8 cellular contexts compared by ENCODE assay signal in the genomic region with DNA sequence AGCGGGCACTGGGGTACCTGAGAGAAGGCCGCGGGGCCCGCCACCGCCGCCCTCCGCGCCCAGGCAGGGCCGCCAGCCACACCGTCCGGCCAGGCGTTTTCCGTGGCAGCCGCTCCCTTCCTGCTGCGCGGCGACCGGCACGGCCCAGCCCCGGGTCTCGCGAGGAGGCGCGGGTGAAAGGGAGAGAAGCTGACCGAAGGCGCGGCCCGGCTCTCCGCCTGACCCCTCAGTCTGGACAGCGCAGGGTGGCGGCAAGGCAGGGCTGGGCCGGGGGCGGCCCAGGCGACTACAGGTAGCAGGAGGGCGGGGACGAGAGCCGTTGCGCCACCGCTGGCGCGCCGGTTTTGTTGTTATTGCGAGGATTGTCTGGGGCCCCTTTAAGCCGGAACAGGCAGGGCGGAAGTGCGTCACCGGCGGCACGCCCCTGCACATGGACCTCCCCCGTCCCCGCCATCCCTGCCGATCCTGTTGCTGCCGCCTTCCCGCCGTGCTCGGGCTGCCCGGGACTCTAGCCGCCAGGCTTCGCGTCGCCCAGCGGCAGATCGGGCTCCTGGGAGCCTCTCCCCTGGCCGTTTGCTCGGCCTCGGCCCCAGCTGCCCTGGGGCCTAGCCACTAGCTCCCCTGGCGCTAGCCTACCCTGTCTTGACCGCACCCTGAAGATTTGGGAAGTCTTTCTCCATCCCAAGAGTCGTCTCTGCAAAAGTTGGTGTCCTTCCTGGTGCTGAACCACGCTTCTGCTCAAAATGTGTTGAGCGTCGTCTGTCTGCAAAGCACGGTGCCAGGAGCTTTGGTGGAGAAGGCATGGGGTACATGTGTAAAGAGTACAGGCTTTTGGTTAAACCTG. TPM values are rescaled to one million over a fixed set of nuclear protein-coding genes. Genes with fewer than 3 reads are reported as not detected.
A peak's percentile ranks its signal among the peaks of the same experiment; 100 is the strongest.
DNase-seq lines count a peak whose midpoint lies in the region; ATAC-seq, FAIRE-seq and TF ChIP-seq lines count a peak whose summit lies in the region.

A gene with protein sequence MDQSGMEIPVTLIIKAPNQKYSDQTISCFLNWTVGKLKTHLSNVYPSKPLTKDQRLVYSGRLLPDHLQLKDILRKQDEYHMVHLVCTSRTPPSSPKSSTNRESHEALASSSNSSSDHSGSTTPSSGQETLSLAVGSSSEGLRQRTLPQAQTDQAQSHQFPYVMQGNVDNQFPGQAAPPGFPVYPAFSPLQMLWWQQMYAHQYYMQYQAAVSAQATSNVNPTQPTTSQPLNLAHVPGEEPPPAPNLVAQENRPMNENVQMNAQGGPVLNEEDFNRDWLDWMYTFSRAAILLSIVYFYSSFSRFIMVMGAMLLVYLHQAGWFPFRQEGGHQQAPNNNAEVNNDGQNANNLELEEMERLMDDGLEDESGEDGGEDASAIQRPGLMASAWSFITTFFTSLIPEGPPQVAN (minus strand): TSS at position 352 of the 844 bp plus-strand sequence. CDS start 805 bp downstream, outside the sequence.

- ATAC-seq in GM21423 (IDR thresholded peaks at IDR 0.05; ENCODE audit: unreplicated experiment) = peak; percentile 91
- peak; percentile 82 for ATAC-seq in activated CD8-positive, alpha-beta memory T cell treated with anti-CD3 and anti-CD28 coated beads, Interleukin-2, amount 10 ng/mL, durations not matched to agents 7 days and 5 days

- H3K4me3 Mint-ChIP-seq in Calu3 (ENCODE audit: low read depth, unreplicated experiment) = peak within 1 kb of the TSS; percentile 100
- peak within 1 kb of the TSS; percentile 96 for H3K4me3 Mint-ChIP-seq in activated CD8-positive, alpha-beta memory T cell treated with anti-CD3 and anti-CD28 coated beads, Interleukin-2, amount 10 ng/mL, durations not matched to agents 7 days and 5 days

- peaks cover 0 to 2% of the 10 kb centered on the region in 2 experiments for H4K20me1 ChIP-seq in H1 (replicated peaks in 1 of 2; ENCODE audit: control insufficient read depth in 1 of 2, insufficient read depth in 2 of 2, low read length in 2 of 2)

- H2AFZ ChIP-seq in H1 (ENCODE audit: low read length) (peak within 1 kb of the TSS; percentile 73), mesenchymal stem cell (ENCODE audit: low read depth, low read length) (peak within 1 kb of the TSS; percentile 91)

- intact Hi-C loops in Calu3 (cut with micrococcal nuclease; ENCODE audit: unreplicated experiment) = loop anchor here (10.0 kb wide), 1 partner anchor 1340 kb away; no protein-coding TSS in a partner anchor

- H3K23me2 ChIP-seq in H1 (ENCODE audit: low read depth, low read length) = peaks cover 6% of the 10 kb centered on the region; the same call in 1 of the 2 replicates

- H3K23ac ChIP-seq in H1 (ENCODE audit: insufficient read length) (no peak within 1 kb of the TSS), mesenchymal stem cell (ENCODE audit: low read length in 2 of 2) (peak within 1 kb of the TSS in 1 of 2 experiments; percentile 96)

- H3K9me3 Mint-ChIP-seq in Calu3 (ENCODE audit: low read depth, unreplicated experiment) = no peaks in the 10 kb centered on the region
- H3K9me3 Mint-ChIP-seq in activated CD8-positive, alpha-beta memory T cell treated with anti-CD3 and anti-CD28 coated beads, Interleukin-2, amount 10 ng/mL, durations not matched to agents 7 days and 5 days (ENCODE audit: low read depth) = no peaks in the 10 kb centered on the region

- peak within 1 kb of the TSS; percentile 35 for H4K91ac ChIP-seq in H1 (replicated peaks; ENCODE audit: insufficient read length, low read length)
- H4K91ac ChIP-seq in mesenchymal stem cell (ENCODE audit: low read length) = peak within 1 kb of the TSS; percentile 99

- H4K5ac ChIP-seq in H1 (ENCODE audit: insufficient read length, low read depth, low read length) = peak within 1 kb of the TSS; percentile 86

- H2BK12ac ChIP-seq in H1 (ENCODE audit: low read depth, low read length) = peak within 1 kb of the TSS; percentile 76; the same call in 1 of the 2 replicates
- peak within 1 kb of the TSS; percentile 64 to 69 for H2BK12ac ChIP-seq in mesenchymal stem cell (ENCODE audit: low read length in 2 of 2)

- TF ChIP-seq EP300 in H1 (IDR thresholded peaks at IDR 0.05; ENCODE audit: borderline replicate concordance in 1 of 2, low read depth in 2 of 2, low read length in 2 of 2) = peak in 1 of 2 experiments; percentile 23; a peak in 1 of 3 replicates

- H2BK15ac ChIP-seq in H1 (ENCODE audit: low read length) (no peak within 1 kb of the TSS), mesenchymal stem cell (ENCODE audit: low read depth, poor library complexity, severe bottlenecking) (peak within 1 kb of the TSS; percentile 99)

- peaks cover 51% of the 10 kb centered on the region for H3K4me1 Mint-ChIP-seq in Calu3 (ENCODE audit: low read depth, unreplicated experiment)
- H3K4me1 Mint-ChIP-seq in activated CD8-positive, alpha-beta memory T cell treated with anti-CD3 and anti-CD28 coated beads, Interleukin-2, amount 10 ng/mL, durations not matched to agents 7 days and 5 days = peaks cover 30% of the 10 kb centered on the region

- TF ChIP-seq RAD21 in H1 (IDR thresholded peaks at IDR 0.05 in 1 of 2, conservative IDR thresholded peaks at IDR 0.05 in 1 of 2; ENCODE audit: low read depth in 2 of 2, low read length in 2 of 2) = no peak; a peak in 1 of 4 replicates

- H3K27me3 ChIP-seq in HUES48 (ENCODE audit: control insufficient read depth, insufficient read depth, low read length) = peaks cover 21% of the 10 kb centered on the region
- H3K27me3 ChIP-seq in NT2/D1 (ENCODE audit: insufficient read depth, insufficient read length) = no peaks in the 10 kb centered on the region
- H3K27me3 ChIP-seq in H1 (replicated peaks in 1 of 4; ENCODE audit: control insufficient read depth in 3 of 4, extremely low read depth in 1 of 4, insufficient read depth in 3 of 4, low read length in 3 of 4) = no peaks in the 10 kb centered on the region; a peak in 3 of 7 replicates
- no peaks in the 10 kb centered on the region for H3K27me3 ChIP-seq in mesenchymal stem cell (ENCODE audit: control insufficient read depth in 1 of 2, insufficient read depth in 1 of 2, low read length in 2 of 2)

- H3K4me2 ChIP-seq in H1 (ENCODE audit: insufficient read depth in 1 of 2, low read depth in 2 of 2, low read length in 2 of 2) (peak within 1 kb of the TSS; percentile 82 to 95), mesenchymal stem cell (ENCODE audit: low read length, poor library complexity, severe bottlenecking) (peak within 1 kb of the TSS; percentile 69)

- peaks cover 43% of the 10 kb centered on the region for H3K36me3 Mint-ChIP-seq in Calu3 (ENCODE audit: insufficient read depth, unreplicated experiment)
- peaks cover 32% of the 10 kb centered on the region for H3K36me3 Mint-ChIP-seq in activated CD8-positive, alpha-beta memory T cell treated with anti-CD3 and anti-CD28 coated beads, Interleukin-2, amount 10 ng/mL, durations not matched to agents 7 days and 5 days

- H3K36me3 ChIP-seq in HUES48 (ENCODE audit: control insufficient read depth, insufficient read depth, low read length) (no peaks in the 10 kb centered on the region), NT2/D1 (ENCODE audit: insufficient read depth, insufficient read length, low read length) (no peaks in the 10 kb centered on the region), H1 (ENCODE audit: control insufficient read depth in 2 of 4, insufficient read depth in 4 of 4, low read length in 3 of 4) (peaks cover 0 to 3% (median 0%) of the 10 kb centered on the region in 4 experiments; a peak in 1 of 8 replicates), mesenchymal stem cell (ENCODE audit: control insufficient read depth in 1 of 2, insufficient read depth in 2 of 2, low read depth in 1 of 2, low read length in 2 of 2) (peaks cover 3 to 14% of the 10 kb centered on the region in 2 experiments)

- POLR2A ChIA-PET in H1 (lab: Charles Lee; ENCODE audit: partially characterized antibody) = interaction anchor here (0.8 to 4.1 kb wide), 14 partner anchors 10 to 106 kb away, joined by 3 to 38 read pairs (median 4); a partner anchor contains a TSS

- peak within 1 kb of the TSS; percentile 93 for H3K27ac Mint-ChIP-seq in Calu3 (ENCODE audit: unreplicated experiment)
- peak within 1 kb of the TSS; percentile 93 for H3K27ac Mint-ChIP-seq in activated CD8-positive, alpha-beta memory T cell treated with anti-CD3 and anti-CD28 coated beads, Interleukin-2, amount 10 ng/mL, durations not matched to agents 7 days and 5 days

- H3K27ac ChIP-seq in HUES48 (ENCODE audit: low read depth, low read length) (peak within 1 kb of the TSS; percentile 93), H1 (ENCODE audit: low read depth, low read length) (peak within 1 kb of the TSS; percentile 93), mesenchymal stem cell (ENCODE audit: low read length, poor library complexity, severe bottlenecking) (peak within 1 kb of the TSS; percentile 65)

- H4K8ac ChIP-seq in H1 (ENCODE audit: extremely low read depth, insufficient read depth, low read length) (peak within 1 kb of the TSS; percentile 97), mesenchymal stem cell (ENCODE audit: low read length) (peak within 1 kb of the TSS; percentile 97)

- TF ChIP-seq POLR2A in H1 (IDR thresholded peaks at IDR 0.05; ENCODE audit: control extremely low read depth in 1 of 2, low read depth in 2 of 2, low read length in 2 of 2) = peak; percentile 86 to 93

- TF ChIP-seq CTCF in Calu3 (IDR thresholded peaks at IDR 0.05; ENCODE audit: unreplicated experiment) (no peak), H1 (IDR thresholded peaks at IDR 0.05; ENCODE audit: control extremely low read depth in 1 of 3, insufficient read depth in 1 of 3, low read depth in 1 of 3, low read length in 3 of 3) (no peak)

- peak within 1 kb of the TSS; percentile 86 for H3K18ac ChIP-seq in H1 (ENCODE audit: extremely low read depth, low read length)
- peak within 1 kb of the TSS; percentile 95 to 99 for H3K18ac ChIP-seq in mesenchymal stem cell (ENCODE audit: low read depth in 1 of 2, low read length in 2 of 2)

- H3K79me1 ChIP-seq in H1 (ENCODE audit: low read depth, low read length) = no peaks in the 10 kb centered on the region; the same call in 1 of the 2 replicates
- H3K79me1 ChIP-seq in mesenchymal stem cell (replicated peaks; ENCODE audit: low read length, poor library complexity, severe bottlenecking) = peaks cover 17% of the 10 kb centered on the region

- H3K56ac ChIP-seq in H1 (replicated peaks; ENCODE audit: insufficient read length, low read depth, low read length) = peak within 1 kb of the TSS; percentile 20

- H2BK5ac ChIP-seq in H1 (ENCODE audit: low read depth, low read length) (peak within 1 kb of the TSS; percentile 53), mesenchymal stem cell (ENCODE audit: low read depth, low read length, poor library complexity, severe bottlenecking) (peak within 1 kb of the TSS; percentile 95)

- H2BK20ac ChIP-seq in H1 (ENCODE audit: low read length) = no peak within 1 kb of the TSS

- peak within 1 kb of the TSS; percentile 94 for H3K4me3 ChIP-seq in HUES48 (ENCODE audit: low read depth, low read length)
- peak within 1 kb of the TSS; percentile 98 for H3K4me3 ChIP-seq in NT2/D1 (ENCODE audit: insufficient read length, low read depth)
- H3K4me3 ChIP-seq in H1 (ENCODE audit: extremely low read depth in 1 of 4, insufficient read depth in 2 of 4, low read depth in 3 of 4, low read length in 4 of 4) = peak within 1 kb of the TSS; percentile 83 to 90 (median 87)
- peak within 1 kb of the TSS; percentile 92 to 95 for H3K4me3 ChIP-seq in mesenchymal stem cell (ENCODE audit: insufficient read depth in 1 of 2, low read depth in 1 of 2, low read length in 2 of 2)

- H3K14ac ChIP-seq in H1 (ENCODE audit: insufficient read length) (no peak within 1 kb of the TSS), mesenchymal stem cell (ENCODE audit: low read length in 2 of 2) (peak within 1 kb of the TSS in 1 of 2 experiments; percentile 99)

- CTCF ChIA-PET in Calu3 (lab: Charles Lee) = interaction anchor here (0.7 to 1.9 kb wide), 5 partner anchors 13 to 327 kb away, joined by 3 to 8 read pairs (median 6); a partner anchor contains a TSS
- CTCF ChIA-PET in activated CD8-positive, alpha-beta memory T cell treated with anti-CD3 and anti-CD28 coated beads, Interleukin-2, amount 10 ng/mL, durations not matched to agents 7 days and 5 days (lab: Charles Lee) = interaction anchor here (1.0 to 6.9 kb wide), 9 partner anchors 12 to 152 kb away, joined by 3 to 70 read pairs (median 5); a partner anchor contains a TSS
- CTCF ChIA-PET in H1 (lab: Charles Lee; ENCODE audit: partially characterized antibody) = interaction anchor here (0.9 to 1.8 kb wide), 5 partner anchors 40 to 215 kb away, joined by 3 to 4 read pairs (median 3); no protein-coding TSS in a partner anchor

- H3K9ac ChIP-seq in HUES48 (ENCODE audit: low read depth, low read length) (peak within 1 kb of the TSS; percentile 90), NT2/D1 (ENCODE audit: insufficient read length, low read depth) (peak within 1 kb of the TSS; percentile 94), H1 (replicated peaks in 1 of 4; ENCODE audit: extremely low read depth in 1 of 4, low read depth in 3 of 4, low read length in 3 of 4) (peak within 1 kb of the TSS; percentile 85 to 93 (median 90)), mesenchymal stem cell (ENCODE audit: low read length) (peak within 1 kb of the TSS; percentile 93)

- H2BK120ac ChIP-seq in H1 (replicated peaks; ENCODE audit: low read depth, low read length) = no peak within 1 kb of the TSS
- H2BK120ac ChIP-seq in mesenchymal stem cell (ENCODE audit: low read depth, low read length) = peak within 1 kb of the TSS; percentile 86

- H3K79me2 ChIP-seq in H1 (ENCODE audit: control insufficient read depth in 1 of 2, insufficient read depth in 2 of 2, low read length in 2 of 2) = peaks cover 0 to 35% of the 10 kb centered on the region in 2 experiments; a peak in 2 of 4 replicates

- H3K27me3 Mint-ChIP-seq in Calu3 (ENCODE audit: unreplicated experiment) = no peaks in the 10 kb centered on the region
- no peaks in the 10 kb centered on the region for H3K27me3 Mint-ChIP-seq in activated CD8-positive, alpha-beta memory T cell treated with anti-CD3 and anti-CD28 coated beads, Interleukin-2, amount 10 ng/mL, durations not matched to agents 7 days and 5 days

- peak; percentile 99 for DNase-seq in Calu3
- peak; percentile 97 for DNase-seq in NT2/D1 (ENCODE audit: low read depth, low spot score)
- DNase-seq in activated CD8-positive, alpha-beta memory T cell treated with anti-CD3 and anti-CD28 coated beads, Interleukin-2, amount 10 ng/mL, durations not matched to agents 7 days and 5 days = peak; percentile 95
- peak; percentile 79 to 91 for DNase-seq in H1 (ENCODE audit: low read depth in 1 of 2, low spot score in 2 of 2)
- peak; percentile 92 for DNase-seq in mesenchymal stem cell
- peak; percentile 81 for DNase-seq in stimulated activated CD8-positive, alpha-beta memory T cell treated with anti-CD3 and anti-CD28 coated beads, Interleukin-12 subunit alpha, Interleukin-12 subunit beta, amount 100 ng/mL, for 24 hours (ENCODE audit: extremely low read depth)

- no TSS peak for BruUV-seq in Calu3 (replicated peaks; lab: Mats Ljungman, UMichigan)

- H3K4ac ChIP-seq in H1 (replicated peaks; ENCODE audit: insufficient read length, low read depth, low read length) (no peak within 1 kb of the TSS), mesenchymal stem cell (ENCODE audit: low read depth in 1 of 2, low read length in 2 of 2) (peak within 1 kb of the TSS; percentile 95 to 100)

- 2% methylated on average over 57 of the region's 73 CpGs; no CpG with 5 or more reads in 1 of the 2 experiments for WGBS in H1 (ENCODE audit: extremely low coverage in 1 of 2, insufficient coverage in 1 of 2, insufficient read length in 1 of 2, insufficient replicate concordance in 2 of 2, low coverage in 1 of 2, low lambda C conversion rate in 2 of 2, missing lambda C conversion rate in 1 of 2), 2 experiments
- WGBS in mesenchymal stem cell = 1% methylated on average over 70 of the region's 73 CpGs

- H3K4me1 ChIP-seq in HUES48 (ENCODE audit: control insufficient read depth, insufficient read depth, low read length) (peaks cover 31% of the 10 kb centered on the region), NT2/D1 (ENCODE audit: insufficient read depth, insufficient read length) (no peaks in the 10 kb centered on the region), H1 (replicated peaks in 1 of 4; ENCODE audit: control insufficient read depth in 3 of 4, insufficient read depth in 4 of 4, low read length in 3 of 4) (peaks cover 2 to 6% (median 4%) of the 10 kb centered on the region in 4 experiments; a peak in 5 of 7 replicates), mesenchymal stem cell (ENCODE audit: control insufficient read depth, insufficient read depth, low read depth, low read length) (peaks cover 18% of the 10 kb centered on the region)

- H3K9me3 ChIP-seq in HUES48 (ENCODE audit: control insufficient read depth, insufficient read depth, low read length) (no peaks in the 10 kb centered on the region), NT2/D1 (ENCODE audit: insufficient read depth, low read length) (peaks cover 15% of the 10 kb centered on the region; the same call in 1 of the 2 replicates), H1 (ENCODE audit: insufficient read depth in 2 of 2, low read depth in 1 of 2, low read length in 1 of 2) (peaks cover 0 to 3% of the 10 kb centered on the region in 2 experiments; a peak in 1 of 4 replicates), mesenchymal stem cell (ENCODE audit: control insufficient read depth, low read length) (no peaks in the 10 kb centered on the region)

- peak within 1 kb of the TSS; percentile 0; the same call in 1 of the 2 replicates for H2AK5ac ChIP-seq in H1 (ENCODE audit: low read depth, low read length)
- peak within 1 kb of the TSS; percentile 53 for H2AK5ac ChIP-seq in mesenchymal stem cell (ENCODE audit: low read length, severe bottlenecking)

- FAIRE-seq in H1 (lab: Jason Lieb, UNC) = no peak

RNA-seq across cellular contexts. Expression of the gene that starts here (rescaled TPM):
- 37.5 and 42.7 TPM in 2 replicates for total RNA-seq in Calu3 (2022)
- 10 to 100 TPM; 47.0 to 49.4 TPM for total RNA-seq in activated CD8-positive, alpha-beta memory T cell treated with anti-CD3 and anti-CD28 coated beads, Interleukin-2, amount 10 ng/mL, durations not matched to agents 7 days and 5 days
- 15.6 and 18.3 TPM in 2 replicates for total RNA-seq in H1 (2021; fragmentation: NEBNext Ultra II Directional; extraction: Animal tissue kit (Norgen Biotek cat#: 25700))
- polyA plus RNA-seq in H1 (2011; rRNA removed) = 27.3 and 28.7 TPM in 2 replicates
- 23.1 TPM for polyA plus RNA-seq in H1 (2011; cell fraction: cytosol; rRNA removed)
- 32.2 TPM for polyA plus RNA-seq in H1 (2011; cell fraction: nucleus; rRNA removed)
- polyA plus RNA-seq in H1 (2012, experiment 1 of 2) = 11.1 to 19.8 TPM (median 14.7 TPM) in 4 replicates
- 4.5 TPM for polyA plus RNA-seq in H1 (2012, experiment 2 of 2)
- polyA plus RNA-seq in H1 (2013, experiment 1 of 2) = 15.0 TPM
- polyA plus RNA-seq in H1 (2013, experiment 2 of 2) = 16.9 TPM
- polyA minus RNA-seq in H1 (2011; rRNA and poly(A)+ RNA removed) = 77.2 and 77.4 TPM in 2 replicates
- 26.1 TPM for polyA minus RNA-seq in H1 (2011; cell fraction: cytosol; rRNA and poly(A)+ RNA removed)
- polyA minus RNA-seq in H1 (2011; cell fraction: nucleus; rRNA and poly(A)+ RNA removed) = 49.5 TPM
- 35.5 TPM for polyA plus RNA-seq in mesenchymal stem cell (2013, experiment 1 of 2)
- 34.4 TPM for polyA plus RNA-seq in mesenchymal stem cell (2013, experiment 2 of 2)

Comparison
In these comparisons a context has a peak if more than half of its experiments do, and no peak if none do; other contexts are left out.
1. Peak in every context shown above with its lines: DNase-seq, ATAC-seq, H3K4me3 ChIP-seq and H3K27ac ChIP-seq.